26 cellular contexts compared by ENCODE assay signal in genomic region chr9:83396348-83396747, GRCh38.
"Had no signal": no experiment of that assay in that cellular context is flagged by ENCODE, and none has a peak within 500 bp of the region (broad histone marks: within the 10 kb centered on the region; RNA-seq: fewer than 3 reads in every experiment).

No MANE protein-coding gene starts in this region.

- H3K27me3 Mint-ChIP-seq: naive B cell; stimulated activated naive B cell treated with anti-CD40 and anti-IgM and Interleukin-4, amounts not matched to agents 10 μg/mL and 1 μg/mL and 100 μg/mL, for 72 hours; type B pancreatic cell had no signal

- H3K4me2 ChIP-seq: hepatocyte, neural progenitor cell had no signal

- H3K9ac ChIP-seq: neural progenitor cell had no signal

- DNase-seq: islet precursor cell; left ventricle myocardium inferior; mesendoderm; naive B cell; natural killer cell; nephron progenitor cell; ovary; stimulated activated CD4-positive, alpha-beta T cell treated with anti-CD3 and anti-CD28 coated beads, Interleukin-12 subunit alpha, Interleukin-12 subunit beta, amount 100 ng/mL, for 4 hours; stimulated activated CD4-positive, alpha-beta T cell treated with anti-CD3 and anti-CD28 coated beads, Interleukin-15, amount 100 ng/mL, for 24 hours; stimulated activated CD4-positive, alpha-beta T cell treated with anti-CD3 and anti-CD28 coated beads, Interleukin-2, amount 100 ng/mL, for 24 hours; stimulated activated CD4-positive, alpha-beta T cell treated with anti-CD3 and anti-CD28 coated beads, Interleukin-4, amount 100 ng/mL, for 1 hour; stimulated activated naive B cell treated with anti-CD40 and anti-IgM and Interleukin-4, amounts not matched to agents 10 μg/mL and 1 μg/mL and 100 μg/mL, for 72 hours; stimulated activated naive CD8-positive, alpha-beta T cell treated with anti-CD3 and anti-CD28 coated beads, Interleukin-15, Interleukin-2, amounts not matched to agents 100 U/mL and 50 U/mL, for 24 hours; stomach; uterus had no signal

- H3K79me2 ChIP-seq: hepatocyte had no signal

- H3K9me3 ChIP-seq: left ventricle myocardium inferior, ovary, right atrium auricular region, stomach, suprapubic skin, tibial nerve, uterus had no signal

- H3K4me1 Mint-ChIP-seq: mesothelial cell of epicardium; naive B cell; natural killer cell; nephron progenitor cell; stimulated activated naive B cell treated with anti-CD40 and anti-IgM and Interleukin-4, amounts not matched to agents 10 μg/mL and 1 μg/mL and 100 μg/mL, for 72 hours had no signal

- ATAC-seq: natural killer cell; sciatic nerve; stimulated activated naive B cell treated with anti-CD40 and anti-IgM and Interleukin-4, amounts not matched to agents 10 μg/mL and 1 μg/mL and 100 μg/mL, for 72 hours; stimulated activated naive CD8-positive, alpha-beta T cell treated with anti-CD3 and anti-CD28 coated beads, Interleukin-15, Interleukin-2, amounts not matched to agents 100 U/mL and 50 U/mL, for 24 hours had no signal

- H3K4me1 ChIP-seq: neural progenitor cell, right atrium auricular region, stomach, suprapubic skin, uterus had no signal

- H3K27ac Mint-ChIP-seq: mesothelial cell of epicardium; naive B cell; natural killer cell; neural progenitor cell; progenitor cell of endocrine pancreas; stimulated activated naive B cell treated with anti-CD40 and anti-IgM and Interleukin-4, amounts not matched to agents 10 μg/mL and 1 μg/mL and 100 μg/mL, for 72 hours; type B pancreatic cell had no signal

- H3K4me3 Mint-ChIP-seq: mesothelial cell of epicardium; naive B cell; natural killer cell; nephron progenitor cell; neural progenitor cell; stimulated activated naive B cell treated with anti-CD40 and anti-IgM and Interleukin-4, amounts not matched to agents 10 μg/mL and 1 μg/mL and 100 μg/mL, for 72 hours; type B pancreatic cell had no signal

- H3K36me3 ChIP-seq: left ventricle myocardium inferior, neural progenitor cell, ovary, right atrium auricular region, stomach, suprapubic skin, tibial nerve, uterus had no signal

- H3K9me3 Mint-ChIP-seq: mesothelial cell of epicardium; natural killer cell; stimulated activated naive B cell treated with anti-CD40 and anti-IgM and Interleukin-4, amounts not matched to agents 10 μg/mL and 1 μg/mL and 100 μg/mL, for 72 hours had no signal

- H3K27ac ChIP-seq: hepatocyte, left ventricle myocardium inferior, neural progenitor cell, ovary, right atrium auricular region, skin epidermis, stomach, suprapubic skin, tibial nerve, uterus had no signal

- H3K36me3 Mint-ChIP-seq: mesothelial cell of epicardium; natural killer cell; neural progenitor cell; stimulated activated naive B cell treated with anti-CD40 and anti-IgM and Interleukin-4, amounts not matched to agents 10 μg/mL and 1 μg/mL and 100 μg/mL, for 72 hours; type B pancreatic cell had no signal

- H2AFZ ChIP-seq: hepatocyte had no signal

- H3K4me3 ChIP-seq: hepatocyte, left ventricle myocardium inferior, lung, neural progenitor cell, ovary, right atrium auricular region, skin epidermis, stomach, suprapubic skin, tibial nerve, uterus had no signal

- H3K27me3 ChIP-seq: hepatocyte, neural progenitor cell, ovary, right atrium auricular region, stomach, suprapubic skin, tibial nerve, uterus had no signal
